8 cellular contexts compared by ENCODE assay signal in genomic region chrX:57528670-57529255, GRCh38.
DNase-seq lines count a peak whose midpoint lies in the region; ATAC-seq, FAIRE-seq and TF ChIP-seq lines count a peak whose summit lies in the region.

No MANE protein-coding gene starts in this region.

- no peak overlapping the region for H3K27ac ChIP-seq in A673 (ENCODE audit: low read depth, low read length, poor library complexity, severe bottlenecking)
- H3K27ac ChIP-seq in endothelial cell of umbilical vein (ENCODE audit: insufficient read depth, low read depth, low read length): no peak overlapping the region
- H3K27ac ChIP-seq in effector memory CD4-positive, alpha-beta T cell (ENCODE audit: insufficient read depth, low read length, poor library complexity, severe bottlenecking): no peak overlapping the region

- H3K4me1 ChIP-seq in A673 (ENCODE audit: insufficient read depth, low read length, poor library complexity, severe bottlenecking) (no peaks in the 10 kb centered on the region), endothelial cell of umbilical vein (ENCODE audit: control insufficient read depth, extremely low read depth, insufficient read depth, low read length) (no peaks in the 10 kb centered on the region)
- no peaks in the 10 kb centered on the region for H3K4me1 ChIP-seq in effector memory CD4-positive, alpha-beta T cell (ENCODE audit: control insufficient read depth, insufficient read depth, low read length, poor library complexity, severe bottlenecking)

- TF ChIP-seq CTCF in A673 (conservative IDR thresholded peaks at IDR 0.05; ENCODE audit: low read depth, low read length): peak; percentile 58
- peak; percentile 40 to 47 for TF ChIP-seq CTCF in endothelial cell of umbilical vein (IDR thresholded peaks at IDR 0.05; ENCODE audit: extremely low read depth in 1 of 2, insufficient read depth in 1 of 2, low read depth in 1 of 2, low read length in 2 of 2)

- no peaks in the 10 kb centered on the region for H3K9me1 ChIP-seq in endothelial cell of umbilical vein (replicated peaks; ENCODE audit: control insufficient read depth, extremely low read depth, insufficient read depth, low read length)

- DNase-seq in A673 (ENCODE audit: low spot score) (peak; percentile 8), NCI-H226 (peak; percentile 2), endothelial cell of umbilical vein (ENCODE audit: low read depth, low spot score) (peak; percentile 11), H54 (ENCODE audit: insufficient read length, low spot score) (no peak)
- no peak for DNase-seq in effector memory CD4-positive, alpha-beta T cell

- BruUV-seq in A673 (replicated peaks; lab: Mats Ljungman, UMichigan) (no TSS peak), endothelial cell of umbilical vein (replicated peaks; lab: Mats Ljungman, UMichigan) (no TSS peak)

- dilution Hi-C loops in endothelial cell of umbilical vein (cut with MboI; ENCODE audit: extremely low pct_ligation_motif_present, low sequenced_read_pairs): no loop called here

- POLR2A ChIA-PET in A673 (lab: Charles Lee; ENCODE audit: low non-redundant PET) (no interaction called here), endothelial cell of umbilical vein (lab: Charles Lee) (no interaction called here)

- no peaks in the 10 kb centered on the region for H3K79me2 ChIP-seq in endothelial cell of umbilical vein (ENCODE audit: control insufficient read depth, insufficient read depth, low read length)

- H3K9me3 ChIP-seq in A673 (ENCODE audit: low read depth, low read length, poor library complexity, severe bottlenecking) (no peaks in the 10 kb centered on the region), endothelial cell of umbilical vein (replicated peaks; ENCODE audit: control insufficient read depth, insufficient read depth, low read length) (no peaks in the 10 kb centered on the region)
- no peaks in the 10 kb centered on the region for H3K9me3 ChIP-seq in effector memory CD4-positive, alpha-beta T cell (ENCODE audit: control insufficient read depth, low read length)

- no peak overlapping the region for H2AFZ ChIP-seq in endothelial cell of umbilical vein (ENCODE audit: low read depth, low read length)

- no peak overlapping the region for H3K4me2 ChIP-seq in endothelial cell of umbilical vein (ENCODE audit: insufficient read depth, low read length)

- H4K20me1 ChIP-seq in endothelial cell of umbilical vein (replicated peaks; ENCODE audit: control insufficient read depth, extremely low read depth, insufficient read depth, low read length): no peaks in the 10 kb centered on the region

- H3K4me3 ChIP-seq in A673 (ENCODE audit: low read depth, low read length, poor library complexity, severe bottlenecking): no peak overlapping the region
- no peak overlapping the region for H3K4me3 ChIP-seq in endothelial cell of umbilical vein (replicated peaks in 1 of 3; ENCODE audit: insufficient read depth in 1 of 3, low read depth in 1 of 3, low read length in 3 of 3)
- no peak overlapping the region for H3K4me3 ChIP-seq in effector memory CD4-positive, alpha-beta T cell (ENCODE audit: insufficient read depth, low read depth, low read length, poor library complexity, severe bottlenecking)

- TF ChIP-seq POLR2A in endothelial cell of umbilical vein (IDR thresholded peaks at IDR 0.05; ENCODE audit: low read depth, low read length): no peak
- TF ChIP-seq POLR2A in H54 (IDR thresholded peaks at IDR 0.05; ENCODE audit: low read depth, low read length): no peak

- H3K36me3 ChIP-seq in A673 (ENCODE audit: insufficient read depth, low read length, poor library complexity, severe bottlenecking) (no peaks in the 10 kb centered on the region), endothelial cell of umbilical vein (ENCODE audit: control insufficient read depth in 2 of 2, extremely low read depth in 1 of 2, insufficient read depth in 2 of 2, low read length in 2 of 2) (no peaks in the 10 kb centered on the region)
- no peaks in the 10 kb centered on the region for H3K36me3 ChIP-seq in effector memory CD4-positive, alpha-beta T cell (ENCODE audit: control insufficient read depth, insufficient read depth, low read length)

- intact Hi-C loops in A673 (cut with micrococcal nuclease; ENCODE audit: unreplicated experiment) (no loop called here), endothelial cell of umbilical vein (cut with micrococcal nuclease) (no loop called here)

- no peaks in the 10 kb centered on the region for H3K27me3 ChIP-seq in A673 (replicated peaks; ENCODE audit: insufficient read depth, low read depth, low read length, poor library complexity)
- H3K27me3 ChIP-seq in endothelial cell of umbilical vein (ENCODE audit: control insufficient read depth in 2 of 2, insufficient read depth in 2 of 2, low read length in 2 of 2): no peaks in the 10 kb centered on the region
- H3K27me3 ChIP-seq in effector memory CD4-positive, alpha-beta T cell (replicated peaks; ENCODE audit: control insufficient read depth, insufficient read depth, low read length, poor library complexity, severe bottlenecking): peaks cover 4% of the 10 kb centered on the region

- ATAC-seq in GM18498 (IDR thresholded peaks at IDR 0.05; ENCODE audit: unreplicated experiment) (peak; percentile 61), GM21390 (IDR thresholded peaks at IDR 0.05; ENCODE audit: unreplicated experiment) (no peak), HG02798 (IDR thresholded peaks at IDR 0.05; ENCODE audit: poor library complexity, unreplicated experiment) (no peak)

- FAIRE-seq in endothelial cell of umbilical vein (lab: Jason Lieb, UNC) (peak; percentile 88), H54 (lab: Jason Lieb, UNC) (no peak)

- no peak overlapping the region for H3K9ac ChIP-seq in endothelial cell of umbilical vein (replicated peaks; ENCODE audit: extremely low read depth, insufficient read depth, low read length)

- CTCF ChIA-PET in A673 (lab: Charles Lee): no interaction called here
- CTCF ChIA-PET in endothelial cell of umbilical vein (lab: Charles Lee): interaction anchor here (1.6 kb wide), 1 partner anchor 9 kb away, joined by 4 read pairs; no protein-coding TSS in a partner anchor

TF ChIP-seq in endothelial cell of umbilical vein, 7 proteins besides CTCF, POLR2A, EP300 and RAD21:
- no peak for TF ChIP-seq MAX (IDR thresholded peaks at IDR 0.05; ENCODE audit: insufficient read depth, insufficient read length)
- no peak for TF ChIP-seq GATA2 (IDR thresholded peaks at IDR 0.05; ENCODE audit: insufficient read depth, insufficient read length, low read depth, low read length)
- TF ChIP-seq JUN (IDR thresholded peaks at IDR 0.05; ENCODE audit: borderline replicate concordance, insufficient read depth, insufficient read length, low read depth): no peak
- TF ChIP-seq MYC (IDR thresholded peaks at IDR 0.05; ENCODE audit: low read depth, low read length): no peak
- TF ChIP-seq EZH2 (IDR thresholded peaks at IDR 0.05; ENCODE audit: borderline replicate concordance, low read depth, low read length, severe bottlenecking): no peak
- no peak for TF ChIP-seq POLR2AphosphoS5 (IDR thresholded peaks at IDR 0.05; ENCODE audit: insufficient read depth, low read depth, low read length)
- TF ChIP-seq FOS (IDR thresholded peaks at IDR 0.05; ENCODE audit: borderline replicate concordance, insufficient read depth, low read length): no peak

Comparison
In these comparisons a context has a peak if more than half of its experiments do, and no peak if none do; other contexts are left out.
1. DNase-seq: peak in A673 (single experiment), NCI-H226 (single experiment) and endothelial cell of umbilical vein (single experiment); none in effector memory CD4-positive, alpha-beta T cell (0 of 3) and H54 (single experiment).